9 cellular contexts compared by ENCODE assay signal in the genomic region with DNA sequence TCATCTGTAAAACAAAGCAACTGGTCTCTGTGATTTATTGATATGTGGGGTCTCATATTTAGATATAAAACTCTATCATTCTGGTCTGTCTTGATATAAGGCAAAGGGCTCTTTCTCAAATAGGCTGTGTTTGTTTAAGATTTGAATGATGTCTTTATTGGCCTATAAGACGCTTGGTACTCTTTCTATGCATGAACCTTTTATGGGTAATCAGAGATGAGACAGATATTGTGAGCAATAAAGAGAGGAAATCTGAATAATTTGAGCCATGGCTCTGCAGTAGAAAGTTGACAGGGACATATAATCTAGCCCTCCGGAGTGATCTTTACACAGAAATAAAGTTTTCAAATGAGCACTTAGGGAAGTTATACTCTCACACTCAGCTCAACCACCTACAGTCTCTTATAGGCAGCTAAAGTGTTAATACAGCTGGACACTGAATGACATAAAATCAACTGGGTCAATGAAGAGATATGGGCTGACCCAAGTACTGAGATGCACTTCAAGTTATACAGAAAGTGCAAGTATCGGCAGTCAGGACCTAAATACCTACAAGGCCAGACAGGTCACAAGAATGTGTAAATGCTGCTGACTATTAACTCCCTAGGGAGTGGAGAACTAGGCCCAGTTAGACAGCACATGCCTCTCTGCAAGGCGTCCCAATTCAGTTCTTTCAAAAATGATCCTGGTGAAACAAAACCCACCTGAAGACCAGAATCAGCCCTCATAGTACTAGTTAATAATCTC.
DNase-seq lines count a peak whose midpoint lies in the region; ATAC-seq, FAIRE-seq and TF ChIP-seq lines count a peak whose summit lies in the region.
"Had no signal": no experiment of that assay in that cellular context is flagged by ENCODE, and none has a peak within 500 bp of the region (broad histone marks: within the 10 kb centered on the region; RNA-seq: fewer than 3 reads in every experiment).

No MANE protein-coding gene starts in this region.

- H3K4me3 Mint-ChIP-seq in activated T-helper 2 cell treated with anti-CD3 and anti-CD28 coated beads, Interferon-gamma antibody, Interleukin-2, Interleukin-4, amounts not matched to agents 10 μg/mL and 5 μg/mL and 100 μg/mL, durations not matched to agents 14 hours and 24 hours and 36 hours (ENCODE audit: low read depth) = peak overlapping the region; percentile 58

- TF ChIP-seq EP300 in HepG2 (IDR thresholded peaks at IDR 0.05; ENCODE audit: low read depth in 2 of 2, low read length in 2 of 2) = no peak
- no peak for TF ChIP-seq EP300 in HepG2 (CRISPR knock-in tag; IDR thresholded peaks at IDR 0.05; ENCODE audit: borderline replicate concordance)

- H3K4me1 Mint-ChIP-seq in activated T-helper 2 cell treated with anti-CD3 and anti-CD28 coated beads, Interferon-gamma antibody, Interleukin-2, Interleukin-4, amounts not matched to agents 10 μg/mL and 5 μg/mL and 100 μg/mL, durations not matched to agents 14 hours and 24 hours and 36 hours (ENCODE audit: low read depth) = peaks cover 76% of the 10 kb centered on the region

- peak overlapping the region; percentile 57; the same call in 1 of the 2 replicates for H3K9ac ChIP-seq in HepG2 (ENCODE audit: insufficient read depth, low read depth, low read length)

- in situ Hi-C loops in HepG2 (cut with HindIII; ENCODE audit: extremely low pct_ligation_motif_present, low pct_unique_long_range_greater_than_20kb) = no loop called here

- DNase-seq in right cardiac atrium = no peak
- no peak for DNase-seq in right atrium auricular region (ENCODE audit: low spot score)
- DNase-seq in activated T-helper 2 cell treated with anti-CD3 and anti-CD28 coated beads, Interferon-gamma antibody, Interleukin-2, Interleukin-4, amounts not matched to agents 10 μg/mL and 5 μg/mL and 100 μg/mL, durations not matched to agents 14 hours and 24 hours and 36 hours (ENCODE audit: low spot score) = no peak
- DNase-seq in HepG2 (ENCODE audit: low spot score) = no peak
- DNase-seq in middle frontal gyrus (ENCODE audit: extremely low spot score, low spot score) = no peak
- no peak for DNase-seq in retina
- DNase-seq in 8988T = no peak

- H3K27ac ChIP-seq in right cardiac atrium (ENCODE audit: low read length) = peak overlapping the region; percentile 27
- no peak overlapping the region for H3K27ac ChIP-seq in right atrium auricular region
- peak overlapping the region; percentile 68 for H3K27ac ChIP-seq in HepG2 (ENCODE audit: extremely low read length, insufficient read depth, low read length)
- H3K27ac ChIP-seq: SJSA1 had no signal

- no peak for TF ChIP-seq POLR2A in HepG2 (IDR thresholded peaks at IDR 0.05; ENCODE audit: insufficient read depth in 1 of 2, low read depth in 2 of 2, low read length in 2 of 2)

- H2AFZ ChIP-seq in HepG2 (ENCODE audit: low read length) = no peak overlapping the region

- FAIRE-seq in HepG2 (lab: Jason Lieb, UNC) = no peak

- no peaks in the 10 kb centered on the region for H3K79me2 ChIP-seq in HepG2 (ENCODE audit: insufficient read depth, low read length)

- no TSS peak for BruUV-seq in HepG2 (replicated peaks; lab: Mats Ljungman, UMichigan)

- POLR2A ChIA-PET in HepG2 (lab: Yijun Ruan, JAX) = interaction anchor here (1.5 kb wide), 1 partner anchor 111 kb away, joined by 6 read pairs; a partner anchor contains a TSS

- H3K9me3 Mint-ChIP-seq in activated T-helper 2 cell treated with anti-CD3 and anti-CD28 coated beads, Interferon-gamma antibody, Interleukin-2, Interleukin-4, amounts not matched to agents 10 μg/mL and 5 μg/mL and 100 μg/mL, durations not matched to agents 14 hours and 24 hours and 36 hours = peaks cover 5% of the 10 kb centered on the region

- TF ChIP-seq CTCF in right atrium auricular region (IDR thresholded peaks at IDR 0.05) = no peak
- TF ChIP-seq CTCF in HepG2 (CRISPR knock-in tag; IDR thresholded peaks at IDR 0.05) = no peak

- H3K4me1 ChIP-seq in right cardiac atrium (ENCODE audit: control insufficient read depth, insufficient read depth, low read length) = peaks cover 10% of the 10 kb centered on the region
- H3K4me1 ChIP-seq in right atrium auricular region = peaks cover 0 to 6% of the 10 kb centered on the region in 2 donors
- peaks cover 38% of the 10 kb centered on the region for H3K4me1 ChIP-seq in HepG2 (ENCODE audit: insufficient read depth, low read length)

- H4K20me1 ChIP-seq in HepG2 (ENCODE audit: insufficient read depth, low read length) = no peaks in the 10 kb centered on the region

- no peaks in the 10 kb centered on the region for H3K27me3 Mint-ChIP-seq in activated T-helper 2 cell treated with anti-CD3 and anti-CD28 coated beads, Interferon-gamma antibody, Interleukin-2, Interleukin-4, amounts not matched to agents 10 μg/mL and 5 μg/mL and 100 μg/mL, durations not matched to agents 14 hours and 24 hours and 36 hours (ENCODE audit: low read depth)

- no peaks in the 10 kb centered on the region for H3K36me3 ChIP-seq in right atrium auricular region
- H3K36me3 ChIP-seq in HepG2 (replicated peaks in 1 of 2; ENCODE audit: control insufficient read depth in 1 of 2, insufficient read depth in 2 of 2, low read length in 2 of 2) = no peaks in the 10 kb centered on the region

- H3K4me3 ChIP-seq in right cardiac atrium (ENCODE audit: low read length) (no peak overlapping the region), right atrium auricular region (no peak overlapping the region), HepG2 (replicated peaks in 1 of 3; ENCODE audit: insufficient read depth in 1 of 3, low read depth in 2 of 3, low read length in 3 of 3) (peak overlapping the region in 1 of 3 experiments; percentile 49; a peak in 1 of 6 replicates)
- H3K4me3 ChIP-seq: SJSA1 had no signal

- peak overlapping the region; percentile 93 for H3K27ac Mint-ChIP-seq in activated T-helper 2 cell treated with anti-CD3 and anti-CD28 coated beads, Interferon-gamma antibody, Interleukin-2, Interleukin-4, amounts not matched to agents 10 μg/mL and 5 μg/mL and 100 μg/mL, durations not matched to agents 14 hours and 24 hours and 36 hours

- ATAC-seq in right cardiac atrium (no peak), HepG2 (peak; percentile 69), HG03354 (IDR thresholded peaks at IDR 0.05; ENCODE audit: poor library complexity, severe bottlenecking, unreplicated experiment) (no peak)

- WGBS in right cardiac atrium = 74% methylated on average over 4 of the region's 4 CpGs
- 70% methylated on average over 4 of the region's 4 CpGs for WGBS in HepG2 (ENCODE audit: low lambda C conversion rate)

- intact Hi-C loops in right cardiac atrium (cut with DNase I) = no loop called here
- intact Hi-C loops in activated T-helper 2 cell treated with anti-CD3 and anti-CD28 coated beads, Interferon-gamma antibody, Interleukin-2, Interleukin-4, amounts not matched to agents 10 μg/mL and 5 μg/mL and 100 μg/mL, durations not matched to agents 14 hours and 24 hours and 36 hours (cut with micrococcal nuclease) = loop anchor here (5.0 kb wide), 1 partner anchor 183 kb away; no protein-coding TSS in a partner anchor
- intact Hi-C loops in HepG2 (cut with micrococcal nuclease; ENCODE audit: unreplicated experiment) = no loop called here

- CTCF ChIA-PET in HepG2 (lab: Yijun Ruan, JAX; ENCODE audit: low intra/inter-chr PET ratio, low total read pairs) = no interaction called here

- TF ChIP-seq RAD21 in HepG2 (CRISPR knock-in tag; IDR thresholded peaks at IDR 0.05) = no peak

- no peaks in the 10 kb centered on the region for H3K9me3 ChIP-seq in right cardiac atrium (ENCODE audit: control insufficient read depth, low read length)
- H3K9me3 ChIP-seq in right atrium auricular region = no peaks in the 10 kb centered on the region
- no peaks in the 10 kb centered on the region for H3K9me3 ChIP-seq in HepG2 (ENCODE audit: low read length)
- H3K9me3 ChIP-seq: SJSA1 had no signal

- peak overlapping the region; percentile 76 for H3K4me2 ChIP-seq in HepG2 (ENCODE audit: low read depth, low read length)

- H3K36me3 Mint-ChIP-seq in activated T-helper 2 cell treated with anti-CD3 and anti-CD28 coated beads, Interferon-gamma antibody, Interleukin-2, Interleukin-4, amounts not matched to agents 10 μg/mL and 5 μg/mL and 100 μg/mL, durations not matched to agents 14 hours and 24 hours and 36 hours (ENCODE audit: low read depth) = peaks cover 27% of the 10 kb centered on the region

- H3K27me3 ChIP-seq in right cardiac atrium (ENCODE audit: control insufficient read depth, insufficient read depth) (no peaks in the 10 kb centered on the region), right atrium auricular region (no peaks in the 10 kb centered on the region), HepG2 (ENCODE audit: control insufficient read depth in 1 of 2, insufficient read depth in 2 of 2, low read length in 2 of 2) (no peaks in the 10 kb centered on the region; a peak in 1 of 5 replicates)
- H3K27me3 ChIP-seq: SJSA1 had no signal

TF ChIP-seq in HepG2, 621 proteins besides CTCF, POLR2A, EP300 and RAD21 (continues in another document):
- TF ChIP-seq ZFX (CRISPR knock-in tag; IDR thresholded peaks at IDR 0.05; ENCODE audit: low read depth) (0 out of 2 replicates have a peak, but pooled peaks have one; percentile 31), ZNF652 (CRISPR knock-in tag; IDR thresholded peaks at IDR 0.05; ENCODE audit: borderline replicate concordance, low read depth) (peak; percentile 61), ZNF468 (CRISPR knock-in tag; IDR thresholded peaks at IDR 0.05) (no peak), ZBTB42 (CRISPR knock-in tag; IDR thresholded peaks at IDR 0.05) (no peak), KDM1A (CRISPR knock-in tag; IDR thresholded peaks at IDR 0.05) (no peak)
- TF ChIP-seq, protein P1, sequence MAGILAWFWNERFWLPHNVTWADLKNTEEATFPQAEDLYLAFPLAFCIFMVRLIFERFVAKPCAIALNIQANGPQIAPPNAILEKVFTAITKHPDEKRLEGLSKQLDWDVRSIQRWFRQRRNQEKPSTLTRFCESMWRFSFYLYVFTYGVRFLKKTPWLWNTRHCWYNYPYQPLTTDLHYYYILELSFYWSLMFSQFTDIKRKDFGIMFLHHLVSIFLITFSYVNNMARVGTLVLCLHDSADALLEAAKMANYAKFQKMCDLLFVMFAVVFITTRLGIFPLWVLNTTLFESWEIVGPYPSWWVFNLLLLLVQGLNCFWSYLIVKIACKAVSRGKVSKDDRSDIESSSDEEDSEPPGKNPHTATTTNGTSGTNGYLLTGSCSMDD (CRISPR knock-in tag; IDR thresholded peaks at IDR 0.05) = no peak
- TF ChIP-seq, protein P2, sequence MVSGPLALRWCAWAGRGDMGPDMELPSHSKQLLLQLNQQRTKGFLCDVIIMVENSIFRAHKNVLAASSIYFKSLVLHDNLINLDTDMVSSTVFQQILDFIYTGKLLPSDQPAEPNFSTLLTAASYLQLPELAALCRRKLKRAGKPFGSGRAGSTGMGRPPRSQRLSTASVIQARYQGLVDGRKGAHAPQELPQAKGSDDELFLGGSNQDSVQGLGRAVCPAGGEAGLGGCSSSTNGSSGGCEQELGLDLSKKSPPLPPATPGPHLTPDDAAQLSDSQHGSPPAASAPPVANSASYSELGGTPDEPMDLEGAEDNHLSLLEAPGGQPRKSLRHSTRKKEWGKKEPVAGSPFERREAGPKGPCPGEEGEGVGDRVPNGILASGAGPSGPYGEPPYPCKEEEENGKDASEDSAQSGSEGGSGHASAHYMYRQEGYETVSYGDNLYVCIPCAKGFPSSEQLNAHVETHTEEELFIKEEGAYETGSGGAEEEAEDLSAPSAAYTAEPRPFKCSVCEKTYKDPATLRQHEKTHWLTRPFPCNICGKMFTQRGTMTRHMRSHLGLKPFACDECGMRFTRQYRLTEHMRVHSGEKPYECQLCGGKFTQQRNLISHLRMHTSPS (CRISPR knock-in tag; IDR thresholded peaks at IDR 0.05; ENCODE audit: low read depth) = no peak

Comparison
In these comparisons a context has a peak if more than half of its experiments do, and no peak if none do; other contexts are left out.
1. H3K27ac ChIP-seq: peak in right cardiac atrium (single experiment) and HepG2 (single experiment); none in right atrium auricular region (0 of 2).